In the genomic region with DNA sequence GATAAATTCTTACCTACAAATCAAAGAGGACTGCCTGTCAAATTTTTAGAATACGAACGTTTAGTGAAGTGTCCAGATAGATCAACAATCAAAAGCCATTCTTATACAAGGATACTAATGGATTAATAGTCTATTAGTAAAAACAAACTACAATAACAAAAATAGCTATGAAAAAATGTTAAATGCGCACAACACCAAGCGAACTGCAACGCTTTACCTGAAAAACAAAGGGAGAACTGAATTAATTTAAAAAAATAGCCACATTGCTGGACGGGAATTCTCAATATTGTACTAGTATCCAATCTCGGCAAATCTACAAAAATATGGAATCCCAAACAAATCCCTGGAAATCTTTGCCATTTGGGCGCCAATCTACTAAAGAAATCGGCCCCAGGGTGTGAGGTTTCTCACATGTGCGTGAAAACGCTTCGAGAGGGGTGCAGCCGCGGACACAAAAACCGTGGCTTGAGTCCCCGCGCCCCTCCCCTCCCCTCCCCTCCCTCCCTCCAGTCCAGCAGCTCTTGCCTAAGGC, we compare ENCODE assay signal across 8 cellular contexts. TPM values are rescaled to one million over a fixed set of nuclear protein-coding genes. Genes with fewer than 3 reads are reported as not detected.
DNase-seq lines count a peak whose midpoint lies in the region; ATAC-seq and TF ChIP-seq lines count a peak whose summit lies in the region.

No MANE protein-coding gene starts in this region.

- H3K27me3 ChIP-seq in SJSA1 (replicated peaks) (no peaks in the 10 kb centered on the region), fibroblast of lung (ENCODE audit: control insufficient read depth, insufficient read depth, low read length) (no peaks in the 10 kb centered on the region)

- H3K9ac ChIP-seq in fibroblast of lung (ENCODE audit: insufficient read depth, low read length), result peak overlapping the region; percentile 97

- TF ChIP-seq CTCF in GM12875 (IDR thresholded peaks at IDR 0.05; ENCODE audit: borderline replicate concordance, insufficient read depth, low read depth, low read length), result no peak
- TF ChIP-seq CTCF in fibroblast of lung (conservative IDR thresholded peaks at IDR 0.05 in 1 of 2, IDR thresholded peaks at IDR 0.05 in 1 of 2; ENCODE audit: low read depth in 1 of 2, low read length in 2 of 2), result no peak

- H3K4me2 ChIP-seq in fibroblast of lung (ENCODE audit: extremely low read depth, insufficient read depth, low read length), result peak overlapping the region; percentile 64

- H3K27ac ChIP-seq in SJSA1 (peak overlapping the region; percentile 96), fibroblast of lung (ENCODE audit: insufficient read depth, low read length) (peak overlapping the region; percentile 99)

- H3K9me3 ChIP-seq in SJSA1 (replicated peaks), result no peaks in the 10 kb centered on the region
- H3K9me3 ChIP-seq in fibroblast of lung (ENCODE audit: control insufficient read depth, insufficient read depth, low read depth, low read length), result no peaks in the 10 kb centered on the region

- peaks cover 11% of the 10 kb centered on the region for H3K4me1 ChIP-seq in SJSA1 (replicated peaks)
- H3K4me1 ChIP-seq in fibroblast of lung (ENCODE audit: control insufficient read depth, extremely low read depth, insufficient read depth, low read length), result no peaks in the 10 kb centered on the region

- DNase-seq in SJSA1 (ENCODE audit: low read depth in 1 of 2, low spot score in 2 of 2) (no peak), fibroblast of lung (ENCODE audit: low read depth in 2 of 2) (no peak), putamen (ENCODE audit: low spot score) (peak; percentile 4), COLO668 (lab: John Stamatoyannopoulos, UW; ENCODE audit: unreplicated experiment) (no peak), RKO (ENCODE audit: low spot score) (no peak)
- no peak for DNase-seq in stimulated activated CD4-positive, alpha-beta T cell treated with anti-CD3 and anti-CD28 coated beads, Interleukin-2, amount 100 ng/mL, for 24 hours

- H3K4me3 ChIP-seq in GM12875 (ENCODE audit: low read depth, low read length), result peak overlapping the region; percentile 67
- peak overlapping the region; percentile 66 for H3K4me3 ChIP-seq in SJSA1
- H3K4me3 ChIP-seq in fibroblast of lung (replicated peaks in 1 of 4; ENCODE audit: control extremely low read depth in 1 of 4, insufficient read depth in 1 of 4, low read depth in 3 of 4, low read length in 4 of 4), result peak overlapping the region; percentile 39 to 85 (median 76)

- ATAC-seq in HG03108 (IDR thresholded peaks at IDR 0.05; ENCODE audit: unreplicated experiment), result no peak

- no peaks in the 10 kb centered on the region for H3K79me2 ChIP-seq in fibroblast of lung (ENCODE audit: control insufficient read depth, insufficient read depth, low read length)

- peak overlapping the region; percentile 71 for H2AFZ ChIP-seq in fibroblast of lung (ENCODE audit: low read length)

- no peaks in the 10 kb centered on the region for H4K20me1 ChIP-seq in fibroblast of lung (ENCODE audit: control insufficient read depth, extremely low read depth, insufficient read depth, low read length)

- no peaks in the 10 kb centered on the region for H3K36me3 ChIP-seq in SJSA1
- H3K36me3 ChIP-seq in fibroblast of lung (ENCODE audit: control insufficient read depth, insufficient read depth, low read length), result no peaks in the 10 kb centered on the region

RNA-seq across cellular contexts. Expression of gene TRAF5, which starts 55.6 kb away (rescaled TPM):
- 11.8 and 14.4 TPM in 2 replicates for total RNA-seq in SJSA1 (2014; rRNA removed; shearing (Covaris generic))
- total RNA-seq in fibroblast of lung, result 12.1 and 13.5 TPM in 2 replicates
- polyA plus RNA-seq in fibroblast of lung, result 8.6 and 20.9 TPM in 2 replicates
- 4.4 and 11.7 TPM in 2 replicates for polyA plus RNA-seq in fibroblast of lung (2012)
- polyA minus RNA-seq in fibroblast of lung (ENCODE audit: low replicate concordance), result 10.4 and 23.1 TPM in 2 replicates
